8 cellular contexts compared by ENCODE assay signal in the genomic region with DNA sequence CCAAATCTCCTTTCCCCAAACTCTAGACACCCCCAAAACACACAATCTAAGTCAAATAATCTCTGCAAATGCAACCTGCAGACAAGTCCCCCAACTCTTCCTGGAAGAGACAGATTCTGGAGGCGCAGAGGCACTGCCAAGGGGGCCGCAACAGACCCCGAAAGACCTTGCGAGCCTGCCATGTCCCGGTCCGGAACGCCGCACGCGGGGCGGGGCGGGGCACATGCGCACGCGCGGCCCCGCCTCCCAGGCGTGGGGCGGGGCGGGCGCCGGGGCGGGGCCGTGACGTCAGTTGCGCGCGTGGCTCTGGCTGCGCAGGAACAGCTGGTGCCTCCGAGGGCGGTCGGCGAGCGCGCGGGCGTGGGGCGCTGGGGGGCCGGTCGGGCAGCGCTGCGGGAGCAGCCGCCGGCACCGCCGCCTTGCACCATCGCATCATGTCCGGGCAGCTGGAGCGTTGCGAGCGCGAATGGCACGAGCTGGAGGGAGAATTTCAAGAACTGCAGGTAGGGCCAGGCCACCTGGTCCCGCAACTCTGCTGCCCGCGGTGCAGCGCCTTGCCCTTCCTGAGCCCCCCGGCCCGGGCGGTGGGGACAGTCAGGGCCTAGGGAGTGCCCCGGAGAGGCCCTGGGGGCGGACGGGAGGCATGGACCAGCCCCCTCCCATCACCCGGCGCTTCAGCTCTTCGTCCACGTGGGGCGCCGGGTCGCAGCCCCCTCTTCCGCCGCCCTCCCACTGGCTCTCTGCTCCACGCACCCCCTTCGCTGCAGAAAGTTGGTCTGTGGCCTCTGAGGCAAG. TPM values are rescaled to one million over a fixed set of nuclear protein-coding genes. Genes with fewer than 3 reads are reported as not detected.
A peak's percentile ranks its signal among the peaks of the same experiment; 100 is the strongest.
DNase-seq lines count a peak whose midpoint lies in the region; ATAC-seq lines count a peak whose summit lies in the region.

TMEM120B (plus strand) TSS at position 291 of the 795 bp plus-strand sequence; CDS start at position 435, 144 bp downstream.

- H4K91ac ChIP-seq in mesenchymal stem cell (ENCODE audit: low read length): peak within 1 kb of the TSS; percentile 86

- H3K4me2 ChIP-seq in mesenchymal stem cell (ENCODE audit: low read length, poor library complexity, severe bottlenecking): peak within 1 kb of the TSS; percentile 99

- peak within 1 kb of the TSS; percentile 90 for H3K4me3 ChIP-seq in effector memory CD4-positive, alpha-beta T cell (ENCODE audit: insufficient read depth, low read depth, low read length, poor library complexity, severe bottlenecking)
- peak within 1 kb of the TSS; percentile 95 to 97 for H3K4me3 ChIP-seq in mesenchymal stem cell (ENCODE audit: insufficient read depth in 1 of 2, low read depth in 1 of 2, low read length in 2 of 2)

- peak; percentile 98 for DNase-seq in AG20443 (ENCODE audit: low spot score)
- DNase-seq in NCI-H510A (lab: John Stamatoyannopoulos, UW): peak; percentile 11
- DNase-seq in activated CD8-positive, alpha-beta memory T cell treated with anti-CD3 and anti-CD28 coated beads for 24 hours: peak; percentile 94
- peak; percentile 74 to 80 (median 78) for DNase-seq in effector memory CD4-positive, alpha-beta T cell
- DNase-seq in mesenchymal stem cell: peak; percentile 71
- DNase-seq in stimulated activated CD8-positive, alpha-beta memory T cell treated with anti-CD3 and anti-CD28 coated beads, Interleukin-15, amount 100 ng/mL, for 1 hour (ENCODE audit: low read depth): peak; percentile 65

- H2AFZ ChIP-seq in mesenchymal stem cell (ENCODE audit: low read depth, low read length): peak within 1 kb of the TSS; percentile 84

- peak within 1 kb of the TSS in 1 of 2 experiments; percentile 80 for H2BK12ac ChIP-seq in mesenchymal stem cell (ENCODE audit: low read length in 2 of 2)

- H3K36me3 ChIP-seq in effector memory CD4-positive, alpha-beta T cell (ENCODE audit: control insufficient read depth, insufficient read depth, low read length): no peaks in the 10 kb centered on the region
- H3K36me3 ChIP-seq in mesenchymal stem cell (ENCODE audit: control insufficient read depth in 1 of 2, insufficient read depth in 2 of 2, low read depth in 1 of 2, low read length in 2 of 2): peaks cover 0 to 7% of the 10 kb centered on the region in 2 experiments

- 2% methylated on average over 38 of the region's 74 CpGs for WGBS in mesenchymal stem cell

- peak within 1 kb of the TSS; percentile 54 for H2AK5ac ChIP-seq in mesenchymal stem cell (ENCODE audit: low read length, severe bottlenecking)

- H2BK5ac ChIP-seq in mesenchymal stem cell (ENCODE audit: low read depth, low read length, poor library complexity, severe bottlenecking): no peak within 1 kb of the TSS

- H3K18ac ChIP-seq in mesenchymal stem cell (ENCODE audit: low read depth in 1 of 2, low read length in 2 of 2): peak within 1 kb of the TSS; percentile 91 to 98

- H3K4ac ChIP-seq in mesenchymal stem cell (ENCODE audit: low read depth in 1 of 2, low read length in 2 of 2): peak within 1 kb of the TSS; percentile 81 to 88

- peak within 1 kb of the TSS; percentile 36 to 95 for H3K14ac ChIP-seq in mesenchymal stem cell (ENCODE audit: low read length in 2 of 2)

- H3K4me1 ChIP-seq in effector memory CD4-positive, alpha-beta T cell (ENCODE audit: control insufficient read depth, insufficient read depth, low read length, poor library complexity, severe bottlenecking): peaks cover 9% of the 10 kb centered on the region
- H3K4me1 ChIP-seq in mesenchymal stem cell (ENCODE audit: control insufficient read depth, insufficient read depth, low read depth, low read length): peaks cover 32% of the 10 kb centered on the region

- no peaks in the 10 kb centered on the region for H3K9me3 ChIP-seq in effector memory CD4-positive, alpha-beta T cell (ENCODE audit: control insufficient read depth, low read length)
- H3K9me3 ChIP-seq in mesenchymal stem cell (ENCODE audit: control insufficient read depth, low read length): no peaks in the 10 kb centered on the region

- H3K79me1 ChIP-seq in mesenchymal stem cell (replicated peaks; ENCODE audit: low read length, poor library complexity, severe bottlenecking): peaks cover 20% of the 10 kb centered on the region

- peak within 1 kb of the TSS; percentile 85 for H2BK120ac ChIP-seq in mesenchymal stem cell (ENCODE audit: low read depth, low read length)

- H3K27ac ChIP-seq in effector memory CD4-positive, alpha-beta T cell (ENCODE audit: insufficient read depth, low read length, poor library complexity, severe bottlenecking): peak within 1 kb of the TSS; percentile 65
- peak within 1 kb of the TSS; percentile 66 for H3K27ac ChIP-seq in mesenchymal stem cell (ENCODE audit: low read length, poor library complexity, severe bottlenecking)

- peak within 1 kb of the TSS; percentile 72 for H4K8ac ChIP-seq in mesenchymal stem cell (ENCODE audit: low read length)

- H3K23ac ChIP-seq in mesenchymal stem cell (ENCODE audit: low read length in 2 of 2): peak within 1 kb of the TSS in 1 of 2 experiments; percentile 91

- ATAC-seq in GM18858 (IDR thresholded peaks at IDR 0.05; ENCODE audit: unreplicated experiment) (peak; percentile 53), HG03066 (IDR thresholded peaks at IDR 0.05; ENCODE audit: low read depth, unreplicated experiment) (peak; percentile 80)

- peak within 1 kb of the TSS; percentile 99 for H3K9ac ChIP-seq in mesenchymal stem cell (ENCODE audit: low read length)

- H2BK15ac ChIP-seq in mesenchymal stem cell (ENCODE audit: low read depth, poor library complexity, severe bottlenecking): peak within 1 kb of the TSS; percentile 80

- H3K27me3 ChIP-seq in effector memory CD4-positive, alpha-beta T cell (replicated peaks; ENCODE audit: control insufficient read depth, insufficient read depth, low read length, poor library complexity, severe bottlenecking): no peaks in the 10 kb centered on the region
- H3K27me3 ChIP-seq in mesenchymal stem cell (ENCODE audit: control insufficient read depth in 1 of 2, insufficient read depth in 1 of 2, low read length in 2 of 2): no peaks in the 10 kb centered on the region

RNA-seq across cellular contexts. Expression of gene TMEM120B, which starts in this region (rescaled TPM):
- polyA plus RNA-seq in mesenchymal stem cell (2013, experiment 1 of 2): 13.2 TPM
- polyA plus RNA-seq in mesenchymal stem cell (2013, experiment 2 of 2): 13.3 TPM

Comparison
In these comparisons a context has a peak if more than half of its experiments do, and no peak if none do; other contexts are left out.
1. Peak in every context shown above with its lines: DNase-seq, ATAC-seq, H3K4me3 ChIP-seq and H3K27ac ChIP-seq.
2. DNase-seq: peak in every context shown above with its lines; median percentile 98 in AG20443; 94 in activated CD8-positive, alpha-beta memory T cell treated with anti-CD3 and anti-CD28 coated beads for 24 hours; 78 in effector memory CD4-positive, alpha-beta T cell; 71 in mesenchymal stem cell; 65 in stimulated activated CD8-positive, alpha-beta memory T cell treated with anti-CD3 and anti-CD28 coated beads, Interleukin-15, amount 100 ng/mL, for 1 hour; 11 in NCI-H510A.